ENCODE assay signal across 19 cellular contexts in the genomic region with DNA sequence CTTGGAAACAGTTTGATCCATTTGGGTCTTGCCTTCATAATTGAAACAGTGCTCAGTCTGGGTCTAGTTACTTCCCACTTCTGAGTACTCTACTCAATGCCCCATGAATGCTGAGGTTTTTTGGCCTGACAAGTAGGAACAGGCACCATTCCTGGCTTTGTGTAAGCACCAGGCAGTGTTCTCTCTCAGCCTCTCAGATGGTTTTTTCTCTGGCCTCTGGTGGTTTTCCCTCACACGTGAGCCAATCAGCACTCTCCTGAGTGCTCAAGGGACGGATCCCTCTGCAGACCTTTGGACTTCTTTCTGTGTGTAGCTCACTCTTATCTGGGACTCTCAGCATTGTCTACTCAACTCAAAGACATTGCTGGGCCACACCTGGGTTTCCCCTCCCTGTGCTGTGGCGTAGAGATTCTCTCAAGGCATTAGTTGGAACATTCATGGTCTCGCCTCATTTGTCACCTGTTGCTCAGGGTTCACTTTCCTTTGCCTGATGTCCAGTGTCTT. TPM values are rescaled to one million over a fixed set of nuclear protein-coding genes. Genes with fewer than 3 reads are reported as not detected.
DNase-seq lines count a peak whose midpoint lies in the region; ATAC-seq, FAIRE-seq and TF ChIP-seq lines count a peak whose summit lies in the region.
"Had no signal": no experiment of that assay in that cellular context is flagged by ENCODE, and none has a peak within 500 bp of the region (broad histone marks: within the 10 kb centered on the region; RNA-seq: fewer than 3 reads in every experiment).

No MANE protein-coding gene starts in this region.

- no peaks in the 10 kb centered on the region for H3K27me3 ChIP-seq in K562 (ENCODE audit: control insufficient read depth in 2 of 2, insufficient read depth in 2 of 2, low read length in 2 of 2)
- H3K27me3 ChIP-seq in HAP-1 (ENCODE audit: low read depth) = no peaks in the 10 kb centered on the region
- no peaks in the 10 kb centered on the region for H3K27me3 ChIP-seq in uterus
- H3K27me3 ChIP-seq: SJSA1 had no signal

- H3K9me3 ChIP-seq in K562 (replicated peaks; ENCODE audit: control insufficient read depth, insufficient read depth, low read depth, low read length) (no peaks in the 10 kb centered on the region), mucosa of descending colon (no peaks in the 10 kb centered on the region), HAP-1 (no peaks in the 10 kb centered on the region), uterus (no peaks in the 10 kb centered on the region)
- H3K9me3 ChIP-seq: SJSA1 had no signal

- TF ChIP-seq CTCF in K562 (IDR thresholded peaks at IDR 0.05 in 2 of 3, conservative IDR thresholded peaks at IDR 0.05 in 1 of 3; ENCODE audit: insufficient read depth in 2 of 3, low read depth in 1 of 3, low read length in 3 of 3) (no peak), mucosa of descending colon (IDR thresholded peaks at IDR 0.05) (no peak), uterus (IDR thresholded peaks at IDR 0.05) (no peak)

- BruUV-seq in K562 (replicated peaks; lab: Mats Ljungman, UMichigan) = no TSS peak

- H3K9ac ChIP-seq in K562 (ENCODE audit: insufficient read depth in 1 of 2, low read depth in 2 of 2, low read length in 2 of 2) = no peak overlapping the region

- FAIRE-seq in K562 (lab: Jason Lieb, UNC) = no peak

- ATAC-seq in GM18861 (IDR thresholded peaks at IDR 0.05; ENCODE audit: unreplicated experiment) (peak; percentile 76), HG02759 (IDR thresholded peaks at IDR 0.05; ENCODE audit: unreplicated experiment) (peak; percentile 50), K562 (peak; percentile 64), mucosa of descending colon (peak; percentile 97), HG03095 (IDR thresholded peaks at IDR 0.05; ENCODE audit: unreplicated experiment) (no peak)
- ATAC-seq: effector memory CD8-positive, alpha-beta T cell; sciatic nerve had no signal

- no peak for TF ChIP-seq EP300 in K562 (IDR thresholded peaks at IDR 0.05; ENCODE audit: low read length)

- CTCF ChIA-PET in K562 (lab: Yijun Ruan, JAX; ENCODE audit: low intra/inter-chr PET ratio) = no interaction called here

- no peak overlapping the region for H3K4me2 ChIP-seq in K562 (ENCODE audit: insufficient read depth, low read length)

- no peak overlapping the region for H2AFZ ChIP-seq in K562 (ENCODE audit: low read depth, low read length)

- H3K79me2 ChIP-seq in K562 (ENCODE audit: control insufficient read depth, insufficient read depth, low read length) = no peaks in the 10 kb centered on the region

- H3K4me1 ChIP-seq in K562 (replicated peaks in 1 of 2; ENCODE audit: control insufficient read depth in 2 of 2, insufficient read depth in 2 of 2, low read length in 2 of 2) (peaks cover 0 to 3% of the 10 kb centered on the region in 2 experiments; a peak in 1 of 5 replicates), mucosa of descending colon (ENCODE audit: low read depth) (peaks cover 26% of the 10 kb centered on the region), HAP-1 (no peaks in the 10 kb centered on the region), uterus (no peaks in the 10 kb centered on the region)
- H3K4me1 ChIP-seq: SJSA1 had no signal

- no peaks in the 10 kb centered on the region for H4K20me1 ChIP-seq in K562 (replicated peaks; ENCODE audit: control insufficient read depth, insufficient read depth, low read length)

- DNase-seq in K562 (ENCODE audit: extremely low read depth in 1 of 4, low spot score in 3 of 4) = peak in 1 of 4 experiments; percentile 45
- DNase-seq in mucosa of descending colon = peak; percentile 54 to 76 (median 61)
- no peak for DNase-seq in activated CD4-positive, alpha-beta T cell treated with anti-CD3 and anti-CD28 coated beads, Interleukin-2, amount 50 U/mL, for 1 hour
- DNase-seq in HAP-1 (ENCODE audit: low spot score in 2 of 2) = no peak
- no peak for DNase-seq in uterus
- DNase-seq: activated CD4-positive, CD25-positive, alpha-beta regulatory T cell treated with anti-CD3 and anti-CD28 coated beads, Interleukin-2, amount 50 U/mL, for 72 hours; effector memory CD8-positive, alpha-beta T cell; H9; kidney glomerular epithelial cell; NCI-H1092 treated with DMSO at 0.1 percent for 48 hours; NCI-H526; occipital lobe; OCI-M1; stimulated activated CD4-positive, alpha-beta T cell treated with anti-CD3 and anti-CD28 coated beads, Interleukin-1b, Interleukin-23, amount 100 ng/mL, for 48 hours had no signal

- intact Hi-C loops in K562 (cut with micrococcal nuclease) = no loop called here
- intact Hi-C loops in mucosa of descending colon (cut with DNase I, micrococcal nuclease) = no loop called here
- intact Hi-C loops in uterus (cut with DNase I; ENCODE audit: low total_unique reads) = no loop called here

- POLR2A ChIA-PET in K562 (lab: Yijun Ruan, JAX) = no interaction called here

- H3K9me1 ChIP-seq in K562 (ENCODE audit: control insufficient read depth, insufficient read depth, low read length) = no peaks in the 10 kb centered on the region

- H3K36me3 ChIP-seq in K562 (ENCODE audit: control insufficient read depth, insufficient read depth, low read length) (peaks cover 23% of the 10 kb centered on the region; the same call in 2 of the 3 replicates), mucosa of descending colon (ENCODE audit: low read depth) (no peaks in the 10 kb centered on the region), HAP-1 (replicated peaks) (0 out of 2 replicates have a peak, but pooled peaks cover 4% of the 10 kb centered on the region), uterus (no peaks in the 10 kb centered on the region)

- H3K4me3 ChIP-seq in K562 = no peak overlapping the region
- H3K4me3 ChIP-seq in mucosa of descending colon = no peak overlapping the region
- H3K4me3 ChIP-seq in HAP-1 = no peak overlapping the region
- no peak overlapping the region for H3K4me3 ChIP-seq in uterus
- H3K4me3 ChIP-seq: SJSA1 had no signal

- H3K27ac ChIP-seq in K562 (ENCODE audit: extremely low read depth, low read depth, low read length) (no peak overlapping the region), uterus (no peak overlapping the region)
- H3K27ac ChIP-seq: SJSA1 had no signal

- in situ Hi-C loops in K562 (cut with MboI) (no loop called here), HAP-1 (cut with MboI; ENCODE audit: low sequenced_read_pairs) (no loop called here)

- no peak for TF ChIP-seq RAD21 in K562 (CRISPR knock-in tag; conservative IDR thresholded peaks at IDR 0.05 in 1 of 2, IDR thresholded peaks at IDR 0.05 in 1 of 2)

- WGBS in K562 (ENCODE audit: insufficient coverage, low coverage, missing lambda C conversion rate) = 53% methylated on average over 4 of the region's 4 CpGs

- TF ChIP-seq POLR2A in K562 (conservative IDR thresholded peaks at IDR 0.05) = no peak
- TF ChIP-seq POLR2A in uterus (IDR thresholded peaks at IDR 0.05) = no peak

TF ChIP-seq in K562, 482 proteins besides CTCF, POLR2A, EP300 and RAD21 (continues in another document):
- TF ChIP-seq PHB2 (IDR thresholded peaks at IDR 0.05; ENCODE audit: low read depth) (no peak), ZNF133 (CRISPR knock-in tag; IDR thresholded peaks at IDR 0.05) (no peak), PML (IDR thresholded peaks at IDR 0.05; ENCODE audit: low read length) (no peak)
- TF ChIP-seq, protein P1, sequence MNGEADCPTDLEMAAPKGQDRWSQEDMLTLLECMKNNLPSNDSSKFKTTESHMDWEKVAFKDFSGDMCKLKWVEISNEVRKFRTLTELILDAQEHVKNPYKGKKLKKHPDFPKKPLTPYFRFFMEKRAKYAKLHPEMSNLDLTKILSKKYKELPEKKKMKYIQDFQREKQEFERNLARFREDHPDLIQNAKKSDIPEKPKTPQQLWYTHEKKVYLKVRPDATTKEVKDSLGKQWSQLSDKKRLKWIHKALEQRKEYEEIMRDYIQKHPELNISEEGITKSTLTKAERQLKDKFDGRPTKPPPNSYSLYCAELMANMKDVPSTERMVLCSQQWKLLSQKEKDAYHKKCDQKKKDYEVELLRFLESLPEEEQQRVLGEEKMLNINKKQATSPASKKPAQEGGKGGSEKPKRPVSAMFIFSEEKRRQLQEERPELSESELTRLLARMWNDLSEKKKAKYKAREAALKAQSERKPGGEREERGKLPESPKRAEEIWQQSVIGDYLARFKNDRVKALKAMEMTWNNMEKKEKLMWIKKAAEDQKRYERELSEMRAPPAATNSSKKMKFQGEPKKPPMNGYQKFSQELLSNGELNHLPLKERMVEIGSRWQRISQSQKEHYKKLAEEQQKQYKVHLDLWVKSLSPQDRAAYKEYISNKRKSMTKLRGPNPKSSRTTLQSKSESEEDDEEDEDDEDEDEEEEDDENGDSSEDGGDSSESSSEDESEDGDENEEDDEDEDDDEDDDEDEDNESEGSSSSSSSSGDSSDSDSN (IDR thresholded peaks at IDR 0.05; ENCODE audit: borderline replicate concordance in 1 of 2, low read depth in 2 of 2, low read length in 2 of 2) = no peak

RNA-seq across cellular contexts. Expression of a gene that starts 21.3 kb away (rescaled TPM):
- 9.4 and 10.0 TPM in 2 replicates for total RNA-seq in K562 (2011; cell fraction: chromatin; rRNA removed; ENCODE audit: low replicate concordance)
- total RNA-seq in K562 (2011; cell fraction: nucleolus; rRNA removed) = 5.4 and 5.8 TPM in 2 replicates
- total RNA-seq in K562 (2011; cell fraction: nucleoplasm; rRNA removed) = 6.8 and 6.9 TPM in 2 replicates
- total RNA-seq in K562 (2014; rRNA removed) (3.4 and 4.1 TPM in 2 replicates), K562 (2014; rRNA removed; fragmentation: Illumina TruSeq; extraction: Trizol) (3.7 and 3.8 TPM in 2 replicates), K562 (2015; rRNA removed; fragmentation: Illumina TruSeq; extraction: Trizol) (4.5 and 4.8 TPM in 2 replicates), K562 (2021) (6.4 and 11.3 TPM in 2 replicates), mucosa of descending colon (10 to 100 TPM; 22.0 to 23.0 (median 22.7) TPM), uterus (10 to 100 TPM; 11.5 to 27.7 (median 16.7) TPM)
- polyA plus RNA-seq in K562 (2011; rRNA removed) (7.3 and 10.3 TPM in 2 replicates), K562 (2014; fragmentation: Illumina TruSeq; extraction: Trizol) (9.3 and 11.6 TPM in 2 replicates), K562 (2014; fragmentation: Nextera tagmentation; extraction: Ambion mirVana) (under 1 TPM; 0.74 to 0.77 TPM), K562 (2014; rRNA removed) (3.2 and 3.3 TPM in 2 replicates)
- 7.6 and 7.8 TPM in 2 replicates for polyA plus RNA-seq in K562 (2011; cell fraction: cytosol; rRNA removed)
- polyA plus RNA-seq in K562 (2011; cell fraction: nucleus; rRNA removed) = 10.9 and 15.0 TPM in 2 replicates
- 5.4 and 7.9 TPM in 2 replicates for polyA plus RNA-seq in K562 (2012)
- 7.6 and 13.0 TPM in 2 replicates for polyA minus RNA-seq in K562 (2011; rRNA and poly(A)+ RNA removed)
- 5.2 and 13.6 TPM in 2 replicates for polyA minus RNA-seq in K562 (2011; cell fraction: cytosol; rRNA and poly(A)+ RNA removed)
- polyA minus RNA-seq in K562 (2011; cell fraction: nucleus; rRNA and poly(A)+ RNA removed) = 5.3 and 7.1 TPM in 2 replicates

Comparison
In these comparisons a context has a peak if more than half of its experiments do, and no peak if none do; other contexts are left out.
1. DNase-seq: peak in mucosa of descending colon (3 of 3); none in activated CD4-positive, alpha-beta T cell treated with anti-CD3 and anti-CD28 coated beads, Interleukin-2, amount 50 U/mL, for 1 hour (single experiment), HAP-1 (0 of 2) and uterus (0 of 2).